ENCODE assay signal across 18 cellular contexts in genomic region chr17:63426041-63426916, GRCh38. TPM values are rescaled to one million over a fixed set of nuclear protein-coding genes. Genes with fewer than 3 reads are reported as not detected.
DNase-seq lines count a peak whose midpoint lies in the region; ATAC-seq and TF ChIP-seq lines count a peak whose summit lies in the region.
"Had no signal": no experiment of that assay in that cellular context is flagged by ENCODE, and none has a peak within 500 bp of the region (broad histone marks: within the 10 kb centered on the region; RNA-seq: fewer than 3 reads in every experiment).

No MANE protein-coding gene starts in this region.

- no peak overlapping the region for H4K8ac ChIP-seq in mesenchymal stem cell (ENCODE audit: low read length)

- H3K18ac ChIP-seq in mesenchymal stem cell (ENCODE audit: low read depth in 1 of 2, low read length in 2 of 2), result no peak overlapping the region

- TF ChIP-seq CTCF in natural killer cell (IDR thresholded peaks at IDR 0.05), result no peak

- H3K27ac Mint-ChIP-seq in natural killer cell treated with Interleukin-12 subunit alpha and Interleukin-12 subunit beta and Interleukin-15 and Interleukin-18, amount 100 ng/mL, for 72 hours, result no peak overlapping the region
- no peak overlapping the region for H3K27ac Mint-ChIP-seq in natural killer cell
- H3K27ac Mint-ChIP-seq in T-helper 17 cell, result peak overlapping the region; percentile 9
- H3K27ac Mint-ChIP-seq in activated naive CD8-positive, alpha-beta T cell treated with anti-CD3 and anti-CD28 coated beads, Interleukin-2, amount 50 U/mL, for 24 hours, result no peak overlapping the region
- peak overlapping the region in 2 of 10 donors; percentile 8 to 56 for H3K27ac Mint-ChIP-seq in naive thymus-derived CD8-positive, alpha-beta T cell
- H3K27ac Mint-ChIP-seq: activated CD4-positive, alpha-beta T cell treated with anti-CD3 and anti-CD28 coated beads for 36 hours had no signal

- intact Hi-C loops in natural killer cell (cut with micrococcal nuclease), result loop anchor here (5.0 kb wide), 1 partner anchor 281 kb away; no protein-coding TSS in a partner anchor

- peaks cover 17% of the 10 kb centered on the region for H3K79me1 ChIP-seq in mesenchymal stem cell (replicated peaks; ENCODE audit: low read length, poor library complexity, severe bottlenecking)

- no peak overlapping the region for H2AFZ ChIP-seq in mesenchymal stem cell (ENCODE audit: low read depth, low read length)

- peak; percentile 54 for DNase-seq in natural killer cell treated with Interleukin-12 subunit alpha and Interleukin-12 subunit beta and Interleukin-15 and Interleukin-18, amount 100 ng/mL, for 72 hours (ENCODE audit: low spot score)
- no peak for DNase-seq in natural killer cell
- DNase-seq in T-helper 17 cell, result no peak
- DNase-seq in mesenchymal stem cell, result no peak
- no peak for DNase-seq in NCI-H345 treated with DMSO at 0.1 percent for 48 hours (lab: John Stamatoyannopoulos, UW; ENCODE audit: unreplicated experiment)
- no peak for DNase-seq in activated naive CD8-positive, alpha-beta T cell treated with anti-CD3 and anti-CD28 coated beads, Interleukin-2, amount 50 U/mL, for 24 hours
- no peak for DNase-seq in kidney tubule cell (ENCODE audit: low spot score)
- no peak for DNase-seq in naive thymus-derived CD8-positive, alpha-beta T cell
- DNase-seq: activated gamma-delta T cell, cortex of kidney, NCI-H2081 treated with DMSO at 0.1 percent for 48 hours had no signal

- POLR2A ChIA-PET in naive thymus-derived CD8-positive, alpha-beta T cell (lab: Charles Lee), result interaction anchor here (0.9 to 2.4 kb wide), 9 partner anchors 9 to 283 kb away, joined by 3 to 12 read pairs (median 6); partner anchors contain the start of gene MAP3K3

- H3K36me3 Mint-ChIP-seq in natural killer cell treated with Interleukin-12 subunit alpha and Interleukin-12 subunit beta and Interleukin-15 and Interleukin-18, amount 100 ng/mL, for 72 hours, result no peaks in the 10 kb centered on the region
- H3K36me3 Mint-ChIP-seq in natural killer cell (no peaks in the 10 kb centered on the region), T-helper 17 cell (ENCODE audit: low read depth) (peaks cover under 1% of the 10 kb centered on the region)
- H3K36me3 Mint-ChIP-seq in activated naive CD8-positive, alpha-beta T cell treated with anti-CD3 and anti-CD28 coated beads, Interleukin-2, amount 50 U/mL, for 24 hours (ENCODE audit: low read depth), result no peaks in the 10 kb centered on the region
- H3K36me3 Mint-ChIP-seq in naive thymus-derived CD8-positive, alpha-beta T cell, result peaks cover 0 to 3% (median 3%) of the 10 kb centered on the region in 3 donors

- peaks cover 30 to 35% of the 10 kb centered on the region in 2 experiments for H3K36me3 ChIP-seq in mesenchymal stem cell (ENCODE audit: control insufficient read depth in 1 of 2, insufficient read depth in 2 of 2, low read depth in 1 of 2, low read length in 2 of 2)
- H3K36me3 ChIP-seq: breast epithelium, ovary had no signal

- H3K14ac ChIP-seq in mesenchymal stem cell (ENCODE audit: low read length in 2 of 2), result no peak overlapping the region

- peak overlapping the region; percentile 53 for H3K9ac ChIP-seq in mesenchymal stem cell (ENCODE audit: low read length)

- H3K4me1 Mint-ChIP-seq in natural killer cell treated with Interleukin-12 subunit alpha and Interleukin-12 subunit beta and Interleukin-15 and Interleukin-18, amount 100 ng/mL, for 72 hours (ENCODE audit: low read depth in 2 of 2), result peaks cover 0 to 2% of the 10 kb centered on the region in 2 donors
- H3K4me1 Mint-ChIP-seq in natural killer cell (peaks cover 2 to 10% of the 10 kb centered on the region in 2 donors), T-helper 17 cell (peaks cover 34% of the 10 kb centered on the region)
- peaks cover 20% of the 10 kb centered on the region for H3K4me1 Mint-ChIP-seq in activated naive CD8-positive, alpha-beta T cell treated with anti-CD3 and anti-CD28 coated beads, Interleukin-2, amount 50 U/mL, for 24 hours
- peaks cover 11 to 36% (median 33%) of the 10 kb centered on the region in 4 donors for H3K4me1 Mint-ChIP-seq in naive thymus-derived CD8-positive, alpha-beta T cell

- no peak overlapping the region for H2BK5ac ChIP-seq in mesenchymal stem cell (ENCODE audit: low read depth, low read length, poor library complexity, severe bottlenecking)

- peak overlapping the region; percentile 8 for H2BK15ac ChIP-seq in mesenchymal stem cell (ENCODE audit: low read depth, poor library complexity, severe bottlenecking)

- peaks cover 12% of the 10 kb centered on the region for H3K4me1 ChIP-seq in mesenchymal stem cell (ENCODE audit: control insufficient read depth, insufficient read depth, low read depth, low read length)
- H3K4me1 ChIP-seq: breast epithelium had no signal

- no peak overlapping the region for H3K4me2 ChIP-seq in mesenchymal stem cell (ENCODE audit: low read length, poor library complexity, severe bottlenecking)

- H3K27ac ChIP-seq in mesenchymal stem cell (ENCODE audit: low read length, poor library complexity, severe bottlenecking), result no peak overlapping the region
- H3K27ac ChIP-seq: breast epithelium, ovary had no signal

- H4K91ac ChIP-seq in mesenchymal stem cell (ENCODE audit: low read length), result no peak overlapping the region

- H2AK5ac ChIP-seq in mesenchymal stem cell (ENCODE audit: low read length, severe bottlenecking), result no peak overlapping the region

- 92% methylated on average over 22 of the region's 22 CpGs for WGBS in mesenchymal stem cell

- H3K4me3 Mint-ChIP-seq in natural killer cell treated with Interleukin-12 subunit alpha and Interleukin-12 subunit beta and Interleukin-15 and Interleukin-18, amount 100 ng/mL, for 72 hours, result no peak overlapping the region
- H3K4me3 Mint-ChIP-seq in natural killer cell, result no peak overlapping the region
- peak overlapping the region; percentile 47 for H3K4me3 Mint-ChIP-seq in T-helper 17 cell
- no peak overlapping the region for H3K4me3 Mint-ChIP-seq in activated naive CD8-positive, alpha-beta T cell treated with anti-CD3 and anti-CD28 coated beads, Interleukin-2, amount 50 U/mL, for 24 hours
- H3K4me3 Mint-ChIP-seq in naive thymus-derived CD8-positive, alpha-beta T cell, result peak overlapping the region in 1 of 10 donors; percentile 36
- H3K4me3 Mint-ChIP-seq: activated CD4-positive, alpha-beta T cell treated with anti-CD3 and anti-CD28 coated beads for 36 hours; CD4-positive, CD25-positive, alpha-beta regulatory T cell had no signal

- H3K23ac ChIP-seq in mesenchymal stem cell (ENCODE audit: low read length in 2 of 2), result no peak overlapping the region

- H2BK12ac ChIP-seq in mesenchymal stem cell (ENCODE audit: low read length in 2 of 2), result no peak overlapping the region

- H3K9me3 Mint-ChIP-seq in natural killer cell treated with Interleukin-12 subunit alpha and Interleukin-12 subunit beta and Interleukin-15 and Interleukin-18, amount 100 ng/mL, for 72 hours, result no peaks in the 10 kb centered on the region
- no peaks in the 10 kb centered on the region for H3K9me3 Mint-ChIP-seq in natural killer cell
- H3K9me3 Mint-ChIP-seq in activated naive CD8-positive, alpha-beta T cell treated with anti-CD3 and anti-CD28 coated beads, Interleukin-2, amount 50 U/mL, for 24 hours, result no peaks in the 10 kb centered on the region
- no peaks in the 10 kb centered on the region for H3K9me3 Mint-ChIP-seq in naive thymus-derived CD8-positive, alpha-beta T cell
- H3K9me3 Mint-ChIP-seq: CD4-positive, CD25-positive, alpha-beta regulatory T cell; immature natural killer cell had no signal

- no peaks in the 10 kb centered on the region for H3K27me3 ChIP-seq in mesenchymal stem cell (ENCODE audit: control insufficient read depth in 1 of 2, insufficient read depth in 1 of 2, low read length in 2 of 2)
- H3K27me3 ChIP-seq: breast epithelium, ovary had no signal

- H3K4ac ChIP-seq in mesenchymal stem cell (ENCODE audit: low read depth in 1 of 2, low read length in 2 of 2), result no peak overlapping the region

- ATAC-seq in natural killer cell treated with Interleukin-12 subunit alpha and Interleukin-12 subunit beta and Interleukin-15 and Interleukin-18, amount 100 ng/mL, for 72 hours, result no peak
- ATAC-seq in natural killer cell (no peak), T-helper 17 cell (no peak)
- ATAC-seq in activated naive CD8-positive, alpha-beta T cell treated with anti-CD3 and anti-CD28 coated beads, Interleukin-2, amount 50 U/mL, for 24 hours, result no peak
- no peak for ATAC-seq in naive thymus-derived CD8-positive, alpha-beta T cell

- H3K9me3 ChIP-seq in T-helper 17 cell (ENCODE audit: control insufficient read depth, low read length, poor library complexity, severe bottlenecking) (no peaks in the 10 kb centered on the region), mesenchymal stem cell (ENCODE audit: control insufficient read depth, low read length) (no peaks in the 10 kb centered on the region)
- H3K9me3 ChIP-seq: breast epithelium, ovary had no signal

- no peaks in the 10 kb centered on the region for H3K27me3 Mint-ChIP-seq in natural killer cell treated with Interleukin-12 subunit alpha and Interleukin-12 subunit beta and Interleukin-15 and Interleukin-18, amount 100 ng/mL, for 72 hours
- H3K27me3 Mint-ChIP-seq in natural killer cell (ENCODE audit: low read depth in 2 of 2) (no peaks in the 10 kb centered on the region), T-helper 17 cell (no peaks in the 10 kb centered on the region)
- H3K27me3 Mint-ChIP-seq in activated naive CD8-positive, alpha-beta T cell treated with anti-CD3 and anti-CD28 coated beads, Interleukin-2, amount 50 U/mL, for 24 hours, result no peaks in the 10 kb centered on the region
- H3K27me3 Mint-ChIP-seq in naive thymus-derived CD8-positive, alpha-beta T cell, result no peaks in the 10 kb centered on the region
- H3K27me3 Mint-ChIP-seq: activated CD4-positive, alpha-beta T cell treated with anti-CD3 and anti-CD28 coated beads for 36 hours had no signal

- H3K4me3 ChIP-seq in mesenchymal stem cell (ENCODE audit: insufficient read depth in 1 of 2, low read depth in 1 of 2, low read length in 2 of 2), result no peak overlapping the region
- H3K4me3 ChIP-seq: breast epithelium, GM12878, ovary had no signal

- H2BK120ac ChIP-seq in mesenchymal stem cell (ENCODE audit: low read depth, low read length), result no peak overlapping the region

RNA-seq across cellular contexts. Expression of gene CYB561, which starts 19.8 kb away (rescaled TPM):
- 1 to 10 TPM; 3.2 to 7.9 TPM for total RNA-seq in natural killer cell treated with Interleukin-12 subunit alpha and Interleukin-12 subunit beta and Interleukin-15 and Interleukin-18, amount 100 ng/mL, for 72 hours
- total RNA-seq in natural killer cell, result 10 to 100 TPM; 16.3 to 19.3 (median 19.2) TPM
- 10 to 100 TPM; 50.8 to 69.9 TPM for total RNA-seq in T-helper 17 cell
- 14.4 TPM for polyA plus RNA-seq in mesenchymal stem cell (2013, experiment 1 of 2)
- 15.1 TPM for polyA plus RNA-seq in mesenchymal stem cell (2013, experiment 2 of 2)
- 1 to 10 TPM; 6.0 to 6.3 TPM for total RNA-seq in naive thymus-derived CD8-positive, alpha-beta T cell
- 10 to 100 TPM in 1 of 3 donors, 1 to 10 TPM in 2; 1.2 to 10.3 (median 3.0) TPM for polyA plus RNA-seq in naive thymus-derived CD8-positive, alpha-beta T cell

RNA-seq across cellular contexts. Expression of gene ACE, which starts 50.6 kb away (rescaled TPM):
- not detected for total RNA-seq in natural killer cell treated with Interleukin-12 subunit alpha and Interleukin-12 subunit beta and Interleukin-15 and Interleukin-18, amount 100 ng/mL, for 72 hours
- 1 to 10 TPM in 2 of 3 donors, under 1 TPM in 1; 0.86 to 1.2 (median 1.0) TPM for total RNA-seq in natural killer cell
- 10 to 100 TPM; 11.6 to 21.5 TPM for total RNA-seq in T-helper 17 cell
- polyA plus RNA-seq in mesenchymal stem cell (2013, experiment 1 of 2), result 1.8 TPM
- 1.8 TPM for polyA plus RNA-seq in mesenchymal stem cell (2013, experiment 2 of 2)
- 1 to 10 TPM; 1.2 to 1.9 TPM for total RNA-seq in naive thymus-derived CD8-positive, alpha-beta T cell
- polyA plus RNA-seq in naive thymus-derived CD8-positive, alpha-beta T cell, result under 1 TPM in 1 of 3 donors, not detected in 2; 0.15 TPM
- total RNA-seq: H4 had no signal
- polyA plus RNA-seq: GM12878 had no signal

Comparison
In these comparisons a context has a peak if more than half of its experiments do, and no peak if none do; other contexts are left out.
1. RNA of gene ACE, which starts 50.6 kb away (total RNA-seq): 11.6 to 21.5 TPM in T-helper 17 cell; 1.2 to 1.9 TPM in naive thymus-derived CD8-positive, alpha-beta T cell, 0.86 to 1.2 TPM in natural killer cell and not detected in natural killer cell treated with Interleukin-12 subunit alpha and Interleukin-12 subunit beta and Interleukin-15 and Interleukin-18, amount 100 ng/mL, for 72 hours; every median in the first group is over 4 times any median in the second.